In genomic region chr4:65658117-65658516, GRCh38 we compare ENCODE assay signal across 16 cellular contexts. TPM values are rescaled to one million over a fixed set of nuclear protein-coding genes. Genes with fewer than 3 reads are reported as not detected.
"Had no signal": no experiment of that assay in that cellular context is flagged by ENCODE, and none has a peak within 500 bp of the region (broad histone marks: within the 10 kb centered on the region; RNA-seq: fewer than 3 reads in every experiment).

No MANE protein-coding gene starts in this region.

- H3K27ac ChIP-seq: cardiac muscle cell, esophagus squamous epithelium, left ventricle myocardium inferior, pancreas, testis had no signal

- H3K27me3 ChIP-seq: cardiac muscle cell, esophagus squamous epithelium, testis had no signal

- H3K9me3 ChIP-seq: esophagus squamous epithelium, left ventricle myocardium inferior, pancreas, testis had no signal

- DNase-seq: activated CD8-positive, alpha-beta memory T cell treated with anti-CD3 and anti-CD28 coated beads, Interleukin-2, amount 50 U/mL, for 48 hours; activated CD8-positive, alpha-beta T cell treated with anti-CD3 and anti-CD28 coated beads, Interleukin-2, amount 10 ng/mL, durations not matched to agents 7 days and 5 days; activated naive CD4-positive, alpha-beta T cell treated with Interleukin-2 at 50 U/mL for 16 hours; activated naive CD8-positive, alpha-beta T cell treated with anti-CD3 and anti-CD28 coated beads, Interleukin-2, amount 50 U/mL, for 24 hours; esophagus squamous epithelium; foreskin fibroblast; glutamatergic neuron; left ventricle myocardium inferior; pancreas; stimulated activated CD4-positive, alpha-beta T cell treated with anti-CD3 and anti-CD28 coated beads, Interleukin-4, amount 100 ng/mL, for 1 hour; stimulated activated CD8-positive, alpha-beta memory T cell treated with anti-CD3 and anti-CD28 coated beads, Interleukin-4, amount 100 ng/mL, for 48 hours; T-helper 9 cell; testis had no signal

- H3K36me3 ChIP-seq: cardiac muscle cell, esophagus squamous epithelium, left ventricle myocardium inferior, pancreas had no signal

- H3K4me3 ChIP-seq: cardiac muscle cell, esophagus squamous epithelium, left ventricle myocardium inferior, pancreas, testis had no signal

- H3K4me1 ChIP-seq: esophagus squamous epithelium, left ventricle myocardium inferior, pancreas, testis had no signal

- ATAC-seq: activated CD8-positive, alpha-beta T cell treated with anti-CD3 and anti-CD28 coated beads, Interleukin-2, amount 10 ng/mL, durations not matched to agents 7 days and 5 days; activated naive CD8-positive, alpha-beta T cell treated with anti-CD3 and anti-CD28 coated beads, Interleukin-2, amount 50 U/mL, for 24 hours; pancreas had no signal

RNA-seq across cellular contexts. Expression of gene EPHA5, which starts 12.2 kb away (rescaled TPM):
- total RNA-seq: activated CD8-positive, alpha-beta T cell treated with anti-CD3 and anti-CD28 coated beads, Interleukin-2, amount 10 ng/mL, durations not matched to agents 7 days and 5 days; activated T-helper 1 cell treated with anti-CD3 and anti-CD28 coated beads, Interleukin-12 subunit alpha, Interleukin-12 subunit beta, Interleukin-2, Interleukin-4 antibody, amounts not matched to agents 30 ng/mL and 10 ng/mL and 1 ng/mL, durations not matched to agents 14 hours and 24 hours and 36 hours; left ventricle myocardium inferior; mesenteric fat pad had no signal
- polyA plus RNA-seq: cardiac muscle cell had no signal
